32 cellular contexts compared by ENCODE assay signal in the genomic region with DNA sequence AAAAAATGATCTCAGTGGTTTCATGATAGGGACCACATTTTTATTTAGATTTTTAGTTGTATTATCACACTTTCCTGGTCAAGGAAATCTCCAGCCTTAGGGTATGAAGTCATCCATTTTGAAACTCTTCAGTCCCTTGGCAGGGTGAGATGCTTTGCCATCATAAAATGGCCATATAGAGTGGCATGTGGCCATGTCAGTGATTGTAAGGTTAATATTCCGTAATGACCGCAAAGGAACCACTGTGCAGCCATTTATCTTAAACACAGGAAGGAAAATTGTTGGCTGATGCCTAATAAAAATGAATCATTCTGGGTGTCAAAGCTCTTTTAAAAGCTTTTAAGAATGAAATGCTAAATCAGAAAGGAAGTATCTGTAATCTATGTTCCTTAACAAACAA.
"Had no signal": no experiment of that assay in that cellular context is flagged by ENCODE, and none has a peak within 500 bp of the region (broad histone marks: within the 10 kb centered on the region; RNA-seq: fewer than 3 reads in every experiment).

No MANE protein-coding gene starts in this region.

- H3K4me3 Mint-ChIP-seq: activated CD8-positive, alpha-beta T cell treated with anti-CD3 and anti-CD28 coated beads for 36 hours; activated naive CD4-positive, alpha-beta T cell treated with anti-CD3 and anti-CD28 coated beads for 36 hours; activated naive CD4-positive, alpha-beta T cell treated with anti-CD3 and anti-CD28 coated beads, Interleukin-2, amount 50 U/mL, for 24 hours; activated naive CD8-positive, alpha-beta T cell treated with anti-CD3 and anti-CD28 coated beads for 36 hours; activated naive CD8-positive, alpha-beta T cell treated with anti-CD3 and anti-CD28 coated beads, Interleukin-2, amount 50 U/mL, for 24 hours; activated T-cell treated with anti-CD3 and anti-CD28 coated beads, Interleukin-2, amount 50 U/mL, for 4 hours; activated T-helper 17 cell treated with anti-CD3 and anti-CD28 coated beads, Interleukin-2, amount 50 U/mL, for 72 hours; brain; WTC11 had no signal

- H3K4me1 Mint-ChIP-seq: activated naive CD4-positive, alpha-beta T cell treated with anti-CD3 and anti-CD28 coated beads, Interleukin-2, amount 50 U/mL, for 24 hours; activated naive CD8-positive, alpha-beta T cell treated with anti-CD3 and anti-CD28 coated beads for 36 hours; activated naive CD8-positive, alpha-beta T cell treated with anti-CD3 and anti-CD28 coated beads, Interleukin-2, amount 50 U/mL, for 24 hours; activated T-helper 17 cell treated with anti-CD3 and anti-CD28 coated beads, Interleukin-2, amount 50 U/mL, for 72 hours; brain had no signal

- DNase-seq: activated CD4-positive, alpha-beta T cell treated with anti-CD3 and anti-CD28 coated beads for 48 hours; activated CD4-positive, alpha-beta T cell treated with anti-CD3 and anti-CD28 coated beads, Interleukin-2, amount 50 U/mL, for 1 hour; activated CD4-positive, alpha-beta T cell treated with anti-CD3 and anti-CD28 coated beads, Interleukin-2, amount 50 U/mL, for 48 hours; activated CD8-positive, alpha-beta memory T cell treated with anti-CD3 and anti-CD28 coated beads for 24 hours; activated CD8-positive, alpha-beta T cell treated with anti-CD3 and anti-CD28 coated beads for 36 hours; activated effector memory CD4-positive, alpha-beta T cell treated with Interleukin-2 at 50 U/mL for 16 hours; activated gamma-delta T cell treated with Interleukin-2 at 50 U/mL for 16 hours; activated naive CD4-positive, alpha-beta T cell treated with anti-CD3 and anti-CD28 coated beads for 36 hours; activated naive CD8-positive, alpha-beta T cell treated with anti-CD3 and anti-CD28 coated beads for 36 hours; activated naive CD8-positive, alpha-beta T cell treated with anti-CD3 and anti-CD28 coated beads, Interleukin-2, amount 50 U/mL, for 24 hours; activated T-cell treated with anti-CD3 and anti-CD28 coated beads, Interleukin-2, amount 50 U/mL, for 4 hours; adrenal gland; amygdala; aorta; central memory CD4-positive, alpha-beta T cell; cerebellar nuclear complex; colonic mucosa; effector CD8-positive, alpha-beta T cell; foreskin melanocyte; heart right ventricle; T-helper 2 cell had no signal

- H3K4me3 ChIP-seq: adrenal gland, breast epithelium, cardiac muscle cell, colonic mucosa, gastroesophageal sphincter, heart right ventricle, hepatocyte had no signal

- H3K9me3 ChIP-seq: adrenal gland, breast epithelium, colonic mucosa, gastroesophageal sphincter, heart right ventricle had no signal

- H3K27ac Mint-ChIP-seq: activated CD8-positive, alpha-beta T cell treated with anti-CD3 and anti-CD28 coated beads for 36 hours; activated naive CD4-positive, alpha-beta T cell treated with anti-CD3 and anti-CD28 coated beads for 36 hours; activated naive CD4-positive, alpha-beta T cell treated with anti-CD3 and anti-CD28 coated beads, Interleukin-2, amount 50 U/mL, for 24 hours; activated naive CD8-positive, alpha-beta T cell treated with anti-CD3 and anti-CD28 coated beads for 36 hours; activated naive CD8-positive, alpha-beta T cell treated with anti-CD3 and anti-CD28 coated beads, Interleukin-2, amount 50 U/mL, for 24 hours; activated T-helper 17 cell treated with anti-CD3 and anti-CD28 coated beads, Interleukin-2, amount 50 U/mL, for 72 hours; brain; WTC11 had no signal

- H3K4me1 ChIP-seq: adrenal gland, breast epithelium, colonic mucosa, gastroesophageal sphincter, heart right ventricle had no signal

- H3K36me3 ChIP-seq: adrenal gland, breast epithelium, cardiac muscle cell, colonic mucosa, gastroesophageal sphincter, heart right ventricle had no signal

- H3K79me2 ChIP-seq: hepatocyte had no signal

- H3K27me3 Mint-ChIP-seq: activated CD8-positive, alpha-beta T cell treated with anti-CD3 and anti-CD28 coated beads for 36 hours; activated naive CD4-positive, alpha-beta T cell treated with anti-CD3 and anti-CD28 coated beads, Interleukin-2, amount 50 U/mL, for 24 hours; activated naive CD8-positive, alpha-beta T cell treated with anti-CD3 and anti-CD28 coated beads for 36 hours; activated naive CD8-positive, alpha-beta T cell treated with anti-CD3 and anti-CD28 coated beads, Interleukin-2, amount 50 U/mL, for 24 hours; activated T-helper 17 cell treated with anti-CD3 and anti-CD28 coated beads, Interleukin-2, amount 50 U/mL, for 72 hours; brain had no signal

- FAIRE-seq: endometrium had no signal

- H3K36me3 Mint-ChIP-seq: activated naive CD4-positive, alpha-beta T cell treated with anti-CD3 and anti-CD28 coated beads, Interleukin-2, amount 50 U/mL, for 24 hours; activated naive CD8-positive, alpha-beta T cell treated with anti-CD3 and anti-CD28 coated beads for 36 hours; brain; WTC11 had no signal

- H3K27ac ChIP-seq: adrenal gland, breast epithelium, cardiac muscle cell, colonic mucosa, gastroesophageal sphincter, heart right ventricle, hepatocyte, VCaP had no signal

- H3K27me3 ChIP-seq: adrenal gland, breast epithelium, cardiac muscle cell, colonic mucosa, gastroesophageal sphincter, heart right ventricle, hepatocyte had no signal

- H3K9me3 Mint-ChIP-seq: activated CD8-positive, alpha-beta T cell treated with anti-CD3 and anti-CD28 coated beads for 36 hours; activated naive CD4-positive, alpha-beta T cell treated with anti-CD3 and anti-CD28 coated beads for 36 hours; activated naive CD4-positive, alpha-beta T cell treated with anti-CD3 and anti-CD28 coated beads, Interleukin-2, amount 50 U/mL, for 24 hours; activated naive CD8-positive, alpha-beta T cell treated with anti-CD3 and anti-CD28 coated beads for 36 hours; activated naive CD8-positive, alpha-beta T cell treated with anti-CD3 and anti-CD28 coated beads, Interleukin-2, amount 50 U/mL, for 24 hours; activated T-cell treated with anti-CD3 and anti-CD28 coated beads, Interleukin-2, amount 50 U/mL, for 4 hours; activated T-helper 17 cell treated with anti-CD3 and anti-CD28 coated beads, Interleukin-2, amount 50 U/mL, for 72 hours; brain; WTC11 had no signal

- H3K4me2 ChIP-seq: hepatocyte had no signal

- H2AFZ ChIP-seq: hepatocyte had no signal

- ATAC-seq: activated CD8-positive, alpha-beta T cell treated with anti-CD3 and anti-CD28 coated beads for 36 hours; activated naive CD8-positive, alpha-beta T cell treated with anti-CD3 and anti-CD28 coated beads, Interleukin-2, amount 50 U/mL, for 24 hours; activated T-cell treated with anti-CD3 and anti-CD28 coated beads, Interleukin-2, amount 50 U/mL, for 4 hours; activated T-helper 17 cell treated with anti-CD3 and anti-CD28 coated beads, Interleukin-2, amount 50 U/mL, for 72 hours; esophagus mucosa; gastroesophageal sphincter; heart right ventricle; WTC11 had no signal
